ENCODE assay signal across 29 cellular contexts in the genomic region with DNA sequence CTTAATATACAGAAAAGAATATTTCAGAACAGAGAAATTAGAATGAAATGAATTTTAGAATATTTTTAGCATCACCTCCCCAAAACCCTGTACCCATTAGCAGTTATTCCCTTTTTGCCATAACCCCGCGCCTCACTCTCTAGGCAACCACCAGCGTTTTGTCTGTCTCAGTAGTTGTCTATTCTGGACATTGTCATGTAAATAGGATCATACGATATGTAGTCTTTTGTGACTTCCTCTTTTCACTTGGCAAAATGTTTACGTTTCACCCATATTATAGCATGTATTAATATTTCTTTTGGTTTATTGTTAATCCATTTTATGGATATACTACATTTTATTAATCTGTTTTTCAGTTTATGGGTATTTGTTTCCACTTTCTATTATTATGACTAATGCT.
DNase-seq lines count a peak whose midpoint lies in the region; ATAC-seq and FAIRE-seq lines count a peak whose summit lies in the region.
"Had no signal": no experiment of that assay in that cellular context is flagged by ENCODE, and none has a peak within 500 bp of the region (broad histone marks: within the 10 kb centered on the region; RNA-seq: fewer than 3 reads in every experiment).

No MANE protein-coding gene starts in this region.

- peaks cover 51% of the 10 kb centered on the region for H3K4me1 Mint-ChIP-seq in dendritic cell treated with granulocyte-macrophage colony-stimulating factor and Interleukin-4, amounts not matched to agents 40 ng/mL and 50 ng/mL, for 4 days (ENCODE audit: low read depth)

- no peaks in the 10 kb centered on the region for H3K27me3 Mint-ChIP-seq in dendritic cell treated with granulocyte-macrophage colony-stimulating factor and Interleukin-4, amounts not matched to agents 40 ng/mL and 50 ng/mL, for 4 days

- H3K36me3 Mint-ChIP-seq in dendritic cell treated with granulocyte-macrophage colony-stimulating factor and Interleukin-4, amounts not matched to agents 40 ng/mL and 50 ng/mL, for 4 days (ENCODE audit: low read depth), result peaks cover 92% of the 10 kb centered on the region

- DNase-seq in CD1c-positive myeloid dendritic cell (ENCODE audit: extremely low spot score) (peak; percentile 54), KBM-7 (peak; percentile 29), OCI-M1 (lab: John Stamatoyannopoulos, UW) (peak; percentile 79), urothelium cell line (ENCODE audit: low spot score) (no peak), NCI-H2196 (lab: John Stamatoyannopoulos, UW; ENCODE audit: unreplicated experiment) (no peak)
- DNase-seq: activated CD4-positive, alpha-beta T cell treated with anti-CD3 and anti-CD28 coated beads for 1 hour; activated CD8-positive, alpha-beta T cell treated with anti-CD3 and anti-CD28 coated beads, Interleukin-2, amount 10 ng/mL, durations not matched to agents 7 days and 5 days; activated effector memory CD4-positive, alpha-beta T cell treated with Interleukin-2 at 50 U/mL for 16 hours; C1 segment of cervical spinal cord; caudate nucleus; EL; endodermal cell; foreskin keratinocyte; mucosa of descending colon; NCI-H1417 treated with DMSO at 0.1 percent for 48 hours; NCI-H2107; NCI-H446; NCI-H774; pancreas; right cardiac atrium; SIG-M5; stimulated activated CD4-positive, alpha-beta T cell treated with anti-CD3 and anti-CD28 coated beads, Interleukin-2, amount 100 ng/mL, for 24 hours; T1000; trophoblast cell had no signal

- no peak for FAIRE-seq in urothelium cell line (lab: Jason Lieb, UNC)
- FAIRE-seq: H1, pancreas had no signal

- intact Hi-C loops in dendritic cell treated with granulocyte-macrophage colony-stimulating factor and Interleukin-4, amounts not matched to agents 40 ng/mL and 50 ng/mL, for 4 days (cut with micrococcal nuclease), result no loop called here

- H3K9me3 Mint-ChIP-seq in dendritic cell treated with granulocyte-macrophage colony-stimulating factor and Interleukin-4, amounts not matched to agents 40 ng/mL and 50 ng/mL, for 4 days, result no peaks in the 10 kb centered on the region

- ATAC-seq in GM18858 (IDR thresholded peaks at IDR 0.05; ENCODE audit: unreplicated experiment) (no peak), GM21723 (IDR thresholded peaks at IDR 0.05; ENCODE audit: unreplicated experiment) (no peak)
- ATAC-seq: activated CD8-positive, alpha-beta T cell treated with anti-CD3 and anti-CD28 coated beads, Interleukin-2, amount 10 ng/mL, durations not matched to agents 7 days and 5 days; foreskin keratinocyte; mucosa of descending colon; Panc1; right cardiac atrium had no signal

- in situ Hi-C loops in KBM-7 (cut with MboI; ENCODE audit: low pct_unique_long_range_greater_than_20kb, low sequenced_read_pairs), result no loop called here

- no peak overlapping the region for H3K4me3 Mint-ChIP-seq in dendritic cell treated with granulocyte-macrophage colony-stimulating factor and Interleukin-4, amounts not matched to agents 40 ng/mL and 50 ng/mL, for 4 days
- H3K4me3 Mint-ChIP-seq: activated CD8-positive, alpha-beta T cell treated with anti-CD3 and anti-CD28 coated beads, Interleukin-2, amount 10 ng/mL, durations not matched to agents 7 days and 5 days; endodermal cell had no signal

- H3K27ac Mint-ChIP-seq in dendritic cell treated with granulocyte-macrophage colony-stimulating factor and Interleukin-4, amounts not matched to agents 40 ng/mL and 50 ng/mL, for 4 days, result peak overlapping the region; percentile 41
- H3K27ac Mint-ChIP-seq: activated CD8-positive, alpha-beta T cell treated with anti-CD3 and anti-CD28 coated beads, Interleukin-2, amount 10 ng/mL, durations not matched to agents 7 days and 5 days had no signal

Comparison
In these comparisons a context has a peak if more than half of its experiments do, and no peak if none do; other contexts are left out.
1. DNase-seq: peak in CD1c-positive myeloid dendritic cell (single experiment), KBM-7 (single experiment) and OCI-M1 (single experiment); none in urothelium cell line (single experiment) and NCI-H2196 (single experiment).